19 cellular contexts compared by ENCODE assay signal in the genomic region with DNA sequence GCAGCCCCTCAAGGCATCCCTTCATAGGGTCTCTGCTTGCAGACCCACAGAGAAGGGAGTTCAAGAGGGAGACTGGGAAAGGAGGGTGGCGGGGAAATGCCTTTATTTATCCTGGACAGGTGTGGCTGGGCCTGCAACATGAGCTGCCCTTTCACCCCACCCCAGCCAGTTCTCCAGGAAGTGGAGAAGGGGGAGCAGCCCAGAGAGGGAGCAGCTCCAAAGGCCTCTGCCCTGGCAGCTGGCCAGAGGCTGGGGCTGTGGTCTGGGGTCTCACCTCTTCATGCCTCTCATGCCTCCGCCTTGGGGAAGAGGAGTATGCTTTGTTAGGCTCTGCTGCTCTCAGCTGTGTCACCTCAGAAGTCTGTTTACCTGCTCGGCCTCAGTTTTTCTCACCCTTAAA. TPM values are rescaled to one million over a fixed set of nuclear protein-coding genes. Genes with fewer than 3 reads are reported as not detected.
DNase-seq lines count a peak whose midpoint lies in the region; ATAC-seq, FAIRE-seq and TF ChIP-seq lines count a peak whose summit lies in the region.
"Had no signal": no experiment of that assay in that cellular context is flagged by ENCODE, and none has a peak within 500 bp of the region (broad histone marks: within the 10 kb centered on the region; RNA-seq: fewer than 3 reads in every experiment).

No MANE protein-coding gene starts in this region.

- no peaks in the 10 kb centered on the region for H3K9me3 ChIP-seq in Karpas-422 (ENCODE audit: low read length)
- H3K9me3 ChIP-seq in K562 (replicated peaks; ENCODE audit: control insufficient read depth, insufficient read depth, low read depth, low read length): no peaks in the 10 kb centered on the region
- no peaks in the 10 kb centered on the region for H3K9me3 ChIP-seq in mucosa of descending colon
- H3K9me3 ChIP-seq in testis: no peaks in the 10 kb centered on the region
- no peaks in the 10 kb centered on the region for H3K9me3 ChIP-seq in GM23248 (ENCODE audit: low read depth)
- H3K9me3 ChIP-seq: HAP-1 had no signal

- peak overlapping the region; percentile 36; the same call in 1 of the 2 replicates for H3K4me3 ChIP-seq in Karpas-422 (ENCODE audit: low read length)
- no peak overlapping the region for H3K4me3 ChIP-seq in K562
- no peak overlapping the region for H3K4me3 ChIP-seq in mucosa of descending colon
- H3K4me3 ChIP-seq in testis: no peak overlapping the region
- H3K4me3 ChIP-seq in GM23248: no peak overlapping the region
- H3K4me3 ChIP-seq: HAP-1 had no signal

- CTCF ChIA-PET in K562 (lab: Yijun Ruan, JAX; ENCODE audit: low intra/inter-chr PET ratio): no interaction called here

- intact Hi-C loops in K562 (cut with micrococcal nuclease) (no loop called here), mucosa of descending colon (cut with DNase I, micrococcal nuclease) (no loop called here), testis (cut with DNase I; ENCODE audit: low total_unique reads) (no loop called here)

- H3K36me3 ChIP-seq in Karpas-422 (ENCODE audit: insufficient read depth, low read length) (no peaks in the 10 kb centered on the region), K562 (ENCODE audit: control insufficient read depth, insufficient read depth, low read length) (no peaks in the 10 kb centered on the region), mucosa of descending colon (ENCODE audit: low read depth) (no peaks in the 10 kb centered on the region), testis (ENCODE audit: low read depth, missing control alignments) (no peaks in the 10 kb centered on the region), GM23248 (ENCODE audit: low read depth) (no peaks in the 10 kb centered on the region)
- H3K36me3 ChIP-seq: HAP-1 had no signal

- H3K27ac ChIP-seq in Karpas-422 (ENCODE audit: low read length): peak overlapping the region; percentile 89
- H3K27ac ChIP-seq in K562 (ENCODE audit: extremely low read depth, low read depth, low read length): no peak overlapping the region
- peak overlapping the region; percentile 11 to 59 for H3K27ac ChIP-seq in testis
- H3K27ac ChIP-seq in GM23248: no peak overlapping the region
- no peak overlapping the region for H3K27ac ChIP-seq in caudate nucleus (ENCODE audit: low read depth, low read length)
- H3K27ac ChIP-seq: VCaP had no signal

- no peaks in the 10 kb centered on the region for H3F3A ChIP-seq in GM23248 (ENCODE audit: insufficient read depth)

- 18% methylated on average over 2 of the region's 3 CpGs for WGBS in K562 (ENCODE audit: insufficient coverage, low coverage, missing lambda C conversion rate)
- 96 to 100% methylated on average over 2 to 3 of the region's 3 CpGs for WGBS in testis, 2 donors
- 74 to 82% methylated on average over 3 of the region's 3 CpGs for WGBS in GM23248 (ENCODE audit: low coverage in 1 of 2, low lambda C conversion rate in 2 of 2, missing lambda C conversion rate in 2 of 2), 2 experiments

- H3K9me2 ChIP-seq in Karpas-422 (replicated peaks; ENCODE audit: insufficient read depth, low read length) (no peaks in the 10 kb centered on the region), GM23248 (ENCODE audit: insufficient read depth) (no peaks in the 10 kb centered on the region)

- peak overlapping the region; percentile 89 for H3K4me2 ChIP-seq in Karpas-422 (ENCODE audit: low read depth, low read length, poor library complexity, severe bottlenecking)
- H3K4me2 ChIP-seq in K562 (ENCODE audit: insufficient read depth, low read length): no peak overlapping the region
- no peak overlapping the region for H3K4me2 ChIP-seq in GM23248 (ENCODE audit: unreplicated experiment)

- in situ Hi-C loops in K562 (cut with MboI) (no loop called here), GM23248 (cut with MboI) (no loop called here)

- DNase-seq in Karpas-422 (no peak), K562 (ENCODE audit: extremely low read depth in 1 of 4, low spot score in 3 of 4) (no peak), mucosa of descending colon (peak in 2 of 3 donors; percentile 66 to 70), testis (no peak), GM23248 (no peak), NCI-H345 treated with DMSO at 0.1 percent for 48 hours (lab: John Stamatoyannopoulos, UW; ENCODE audit: unreplicated experiment) (no peak), caudate nucleus (lab: John Stamatoyannopoulos, UW) (no peak)
- DNase-seq: activated effector memory CD4-positive, alpha-beta T cell treated with Interleukin-2 at 50 U/mL for 16 hours; amniotic stem cell; C1 segment of cervical spinal cord; hippocampal formation; KG1; NCI-H1105 treated with DMSO at 0.1 percent for 48 hours; NCI-H524 treated with DMSO at 0.1 percent for 48 hours had no signal

- no peaks in the 10 kb centered on the region for H3K27me3 ChIP-seq in Karpas-422 (ENCODE audit: low read length)
- H3K27me3 ChIP-seq in K562 (ENCODE audit: control insufficient read depth in 2 of 2, insufficient read depth in 2 of 2, low read length in 2 of 2): peaks cover 0 to 24% of the 10 kb centered on the region in 2 experiments; a peak in 2 of 5 replicates
- no peaks in the 10 kb centered on the region for H3K27me3 ChIP-seq in testis
- no peaks in the 10 kb centered on the region for H3K27me3 ChIP-seq in GM23248 (replicated peaks; ENCODE audit: insufficient read depth)

- H4K20me1 ChIP-seq in Karpas-422 (ENCODE audit: insufficient read depth, low read depth, low read length) (no peaks in the 10 kb centered on the region), K562 (replicated peaks; ENCODE audit: control insufficient read depth, insufficient read depth, low read length) (no peaks in the 10 kb centered on the region), GM23248 (ENCODE audit: insufficient read depth) (no peaks in the 10 kb centered on the region)

- H3K9ac ChIP-seq in Karpas-422 (ENCODE audit: low read length): peak overlapping the region; percentile 20; the same call in 1 of the 2 replicates
- H3K9ac ChIP-seq in K562 (ENCODE audit: insufficient read depth in 1 of 2, low read depth in 2 of 2, low read length in 2 of 2): peak overlapping the region in 1 of 2 experiments; percentile 35; a peak in 1 of 4 replicates
- no peak overlapping the region for H3K9ac ChIP-seq in GM23248

- H3K4me1 ChIP-seq in Karpas-422 (ENCODE audit: low read length) (peaks cover 98% of the 10 kb centered on the region), K562 (replicated peaks in 1 of 2; ENCODE audit: control insufficient read depth in 2 of 2, insufficient read depth in 2 of 2, low read length in 2 of 2) (peaks cover 3 to 9% of the 10 kb centered on the region in 2 experiments; a peak in 2 of 5 replicates), mucosa of descending colon (ENCODE audit: low read depth) (peaks cover 15% of the 10 kb centered on the region), testis (peaks cover 48% of the 10 kb centered on the region), GM23248 (ENCODE audit: insufficient read depth) (no peaks in the 10 kb centered on the region)

- H2AFZ ChIP-seq in Karpas-422 (ENCODE audit: low read length) (no peak overlapping the region), K562 (ENCODE audit: low read depth, low read length) (no peak overlapping the region), GM23248 (no peak overlapping the region)

- POLR2A ChIA-PET in K562 (lab: Yijun Ruan, JAX): interaction anchor here (0.5 to 0.6 kb wide), 2 partner anchors 267 to 282 kb away, joined by 3 read pairs; no protein-coding TSS in a partner anchor

- ATAC-seq in K562: no peak
- ATAC-seq in mucosa of descending colon: peak; percentile 77
- ATAC-seq: Panc1 had no signal

- no TSS peak for BruUV-seq in K562 (replicated peaks; lab: Mats Ljungman, UMichigan)

- TF ChIP-seq POLR2A in K562 (conservative IDR thresholded peaks at IDR 0.05) (no peak), testis (IDR thresholded peaks at IDR 0.05) (no peak)

- TF ChIP-seq CTCF in K562 (IDR thresholded peaks at IDR 0.05 in 2 of 3, conservative IDR thresholded peaks at IDR 0.05 in 1 of 3; ENCODE audit: insufficient read depth in 2 of 3, low read depth in 1 of 3, low read length in 3 of 3): no peak
- no peak for TF ChIP-seq CTCF in mucosa of descending colon (IDR thresholded peaks at IDR 0.05)
- TF ChIP-seq CTCF in testis (IDR thresholded peaks at IDR 0.05): no peak

- FAIRE-seq in K562 (lab: Jason Lieb, UNC): no peak

- TF ChIP-seq RAD21 in K562 (CRISPR knock-in tag; conservative IDR thresholded peaks at IDR 0.05 in 1 of 2, IDR thresholded peaks at IDR 0.05 in 1 of 2): no peak

- TF ChIP-seq EP300 in K562 (IDR thresholded peaks at IDR 0.05; ENCODE audit: low read length): no peak

- H3K79me2 ChIP-seq in Karpas-422 (ENCODE audit: low read length): no peaks in the 10 kb centered on the region; the same call in 1 of the 2 replicates
- no peaks in the 10 kb centered on the region for H3K79me2 ChIP-seq in K562 (ENCODE audit: control insufficient read depth, insufficient read depth, low read length)
- no peaks in the 10 kb centered on the region for H3K79me2 ChIP-seq in GM23248 (ENCODE audit: insufficient read depth)

- no peaks in the 10 kb centered on the region for H3K9me1 ChIP-seq in K562 (ENCODE audit: control insufficient read depth, insufficient read depth, low read length)

RNA-seq across cellular contexts. Expression of a gene that starts 3.1 kb away (rescaled TPM):
- total RNA-seq in Karpas-422 (2014; rRNA removed; shearing (Covaris generic); ENCODE audit: low replicate concordance): 8.3 and 15.5 TPM in 2 replicates
- not detected in 2 replicates for total RNA-seq in K562 (2011; cell fraction: chromatin; rRNA removed; ENCODE audit: low replicate concordance)
- total RNA-seq in K562 (2011; cell fraction: nucleolus; rRNA removed): not detected in 2 replicates
- not detected in 2 replicates for total RNA-seq in K562 (2011; cell fraction: nucleoplasm; rRNA removed)
- total RNA-seq in K562 (2014; rRNA removed): not detected in 2 replicates
- total RNA-seq in K562 (2014; rRNA removed; fragmentation: Illumina TruSeq; extraction: Trizol): not detected in 2 replicates
- not detected in 2 replicates for total RNA-seq in K562 (2015; rRNA removed; fragmentation: Illumina TruSeq; extraction: Trizol)
- not detected in 2 replicates for total RNA-seq in K562 (2021)
- not detected in 2 replicates for polyA plus RNA-seq in K562 (2011; rRNA removed)
- 0.03 TPM in 1 of 2 replicates, not detected in the other for polyA plus RNA-seq in K562 (2011; cell fraction: cytosol; rRNA removed)
- polyA plus RNA-seq in K562 (2011; cell fraction: nucleus; rRNA removed): not detected in 2 replicates
- 0.06 and 0.12 TPM in 2 replicates for polyA plus RNA-seq in K562 (2012)
- not detected in 2 replicates for polyA plus RNA-seq in K562 (2014; fragmentation: Illumina TruSeq; extraction: Trizol)
- not detected for polyA plus RNA-seq in K562 (2014; fragmentation: Nextera tagmentation; extraction: Ambion mirVana)
- polyA plus RNA-seq in K562 (2014; rRNA removed): 0.03 TPM in 1 of 2 replicates, not detected in the other
- polyA minus RNA-seq in K562 (2011; rRNA and poly(A)+ RNA removed): not detected in 2 replicates
- polyA minus RNA-seq in K562 (2011; cell fraction: cytosol; rRNA and poly(A)+ RNA removed): not detected in 2 replicates
- polyA minus RNA-seq in K562 (2011; cell fraction: nucleus; rRNA and poly(A)+ RNA removed): not detected in 2 replicates
- 10 to 100 TPM in 1 of 3 donors, 1 to 10 TPM in 1, under 1 TPM in 1; 0.96 to 22.7 (median 3.2) TPM for total RNA-seq in mucosa of descending colon
- total RNA-seq in testis: 1 to 10 TPM; 2.7 to 3.6 TPM
- 20.3 TPM for polyA plus RNA-seq in testis (ENCODE audit: insufficient read depth, low read depth, low replicate concordance)
- total RNA-seq in GM23248 (2014; rRNA removed; shearing (Covaris generic)): under 0.01 and 0.11 TPM in 2 replicates
- polyA plus RNA-seq in GM23248 (2016; fragmentation: Nextera tagmentation; extraction: Ambion mirVana): 0.05 and 0.08 TPM in 2 replicates
- total RNA-seq: epithelial cell of proximal tubule had no signal

RNA-seq across cellular contexts. Expression of a gene that starts 17.1 kb away (rescaled TPM):
- not detected in 2 replicates for total RNA-seq in Karpas-422 (2014; rRNA removed; shearing (Covaris generic); ENCODE audit: low replicate concordance)
- not detected in 2 replicates for total RNA-seq in K562 (2011; cell fraction: chromatin; rRNA removed; ENCODE audit: low replicate concordance)
- not detected in 2 replicates for total RNA-seq in K562 (2011; cell fraction: nucleolus; rRNA removed)
- total RNA-seq in K562 (2011; cell fraction: nucleoplasm; rRNA removed): not detected in 2 replicates
- total RNA-seq in K562 (2014; rRNA removed) (not detected in 2 replicates), K562 (2014; rRNA removed; fragmentation: Illumina TruSeq; extraction: Trizol) (not detected in 2 replicates), K562 (2015; rRNA removed; fragmentation: Illumina TruSeq; extraction: Trizol) (not detected in 2 replicates), K562 (2021) (not detected in 2 replicates), mucosa of descending colon (under 1 TPM in 1 of 3 donors, not detected in 2; 0.20 TPM), testis (under 1 TPM in 1 of 2 donors, not detected in 1; 0.19 TPM)
- polyA plus RNA-seq in K562 (2011; rRNA removed) (not detected in 2 replicates), K562 (2014; fragmentation: Illumina TruSeq; extraction: Trizol) (not detected in 2 replicates), K562 (2014; fragmentation: Nextera tagmentation; extraction: Ambion mirVana) (not detected), K562 (2014; rRNA removed) (not detected in 2 replicates), testis (ENCODE audit: insufficient read depth, low read depth, low replicate concordance) (not detected), GM23248 (2016; fragmentation: Nextera tagmentation; extraction: Ambion mirVana) (not detected in 2 replicates)
- not detected in 2 replicates for polyA plus RNA-seq in K562 (2011; cell fraction: cytosol; rRNA removed)
- polyA plus RNA-seq in K562 (2011; cell fraction: nucleus; rRNA removed): not detected in 2 replicates
- not detected in 2 replicates for polyA plus RNA-seq in K562 (2012)
- polyA minus RNA-seq in K562 (2011; rRNA and poly(A)+ RNA removed): not detected in 2 replicates
- not detected in 2 replicates for polyA minus RNA-seq in K562 (2011; cell fraction: cytosol; rRNA and poly(A)+ RNA removed)
- not detected in 2 replicates for polyA minus RNA-seq in K562 (2011; cell fraction: nucleus; rRNA and poly(A)+ RNA removed)
- total RNA-seq in GM23248 (2014; rRNA removed; shearing (Covaris generic)): not detected in 2 replicates
- total RNA-seq: epithelial cell of proximal tubule had no signal
- polyA plus RNA-seq: neural cell had no signal

Comparison
In these comparisons a context has a peak if more than half of its experiments do, and no peak if none do; other contexts are left out.
1. DNase-seq: peak in mucosa of descending colon (2 of 3); none in Karpas-422 (single experiment), K562 (0 of 4), testis (single experiment), GM23248 (single experiment), NCI-H345 treated with DMSO at 0.1 percent for 48 hours (single experiment) and caudate nucleus (0 of 61).
2. H3K27ac ChIP-seq: peak in Karpas-422 (single experiment) and testis (2 of 2); none in K562 (single experiment), GM23248 (single experiment) and caudate nucleus (single experiment).